In the genomic region with DNA sequence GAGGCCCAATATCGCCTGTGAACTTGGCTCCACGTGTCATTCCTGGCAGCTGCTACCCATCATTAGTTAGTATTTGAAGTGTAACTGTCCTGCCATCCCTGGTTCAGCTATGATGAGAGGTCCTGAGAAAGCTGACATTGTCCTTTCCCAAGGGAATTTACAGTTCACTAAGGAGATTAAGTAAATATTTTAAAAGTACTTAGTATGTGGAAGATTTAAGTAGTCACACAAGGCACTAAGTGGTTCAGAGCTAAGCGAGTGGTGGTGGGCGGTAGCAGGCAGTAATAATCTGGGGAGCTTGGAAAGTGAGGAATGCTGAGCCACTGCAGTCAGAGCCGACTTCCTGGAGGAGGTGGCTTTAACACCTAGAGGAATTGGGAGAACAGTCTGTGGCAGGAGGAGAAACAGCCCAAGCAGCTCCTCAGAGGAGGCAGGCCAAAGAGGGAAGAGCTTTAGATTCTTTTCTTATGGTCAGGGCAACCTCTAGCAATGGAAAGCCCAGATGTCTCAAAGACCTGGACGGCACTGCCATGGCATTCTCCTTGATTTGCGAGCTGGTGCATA, we compare ENCODE assay signal across 27 cellular contexts.
"Had no signal": no experiment of that assay in that cellular context is flagged by ENCODE, and none has a peak within 500 bp of the region (broad histone marks: within the 10 kb centered on the region; RNA-seq: fewer than 3 reads in every experiment).

No MANE protein-coding gene starts in this region.

- H3K4me2 ChIP-seq: KMS-11, PC-9 had no signal

- H3K9me3 Mint-ChIP-seq: activated naive CD4-positive, alpha-beta T cell treated with anti-CD3 and anti-CD28 coated beads, Interleukin-2, amount 50 U/mL, for 72 hours; activated naive CD8-positive, alpha-beta T cell treated with anti-CD3 and anti-CD28 coated beads, Interleukin-2, amount 50 U/mL, for 24 hours; activated T-helper 1 cell treated with anti-CD3 and anti-CD28 coated beads, Interleukin-12 subunit alpha, Interleukin-12 subunit beta, Interleukin-2, Interleukin-4 antibody, amounts not matched to agents 30 ng/mL and 10 ng/mL and 1 ng/mL, durations not matched to agents 14 hours and 24 hours and 36 hours; T-helper 1 cell treated with Interleukin-12 subunit alpha and Interleukin-12 subunit beta and Interleukin-4 antibody, amounts not matched to agents 30 μg/mL and 1 μg/mL, for 36 hours had no signal

- H3K36me3 ChIP-seq: ascending aorta had no signal

- H3K4me3 Mint-ChIP-seq: activated CD8-positive, alpha-beta T cell treated with anti-CD3 and anti-CD28 coated beads, Interleukin-2, amount 10 ng/mL, durations not matched to agents 7 days and 5 days; activated naive CD8-positive, alpha-beta T cell treated with anti-CD3 and anti-CD28 coated beads, Interleukin-2, amount 50 U/mL, for 24 hours; activated T-cell treated with anti-CD3 and anti-CD28 coated beads, Interleukin-2, amount 50 U/mL, for 24 hours; activated T-helper 1 cell treated with anti-CD3 and anti-CD28 coated beads, Interleukin-12 subunit alpha, Interleukin-12 subunit beta, Interleukin-2, Interleukin-4 antibody, amounts not matched to agents 30 ng/mL and 10 ng/mL and 1 ng/mL, durations not matched to agents 14 hours and 24 hours and 36 hours; brain; central memory CD8-positive, alpha-beta T cell; T-helper 1 cell treated with Interleukin-12 subunit alpha and Interleukin-12 subunit beta and Interleukin-4 antibody, amounts not matched to agents 30 μg/mL and 1 μg/mL, for 36 hours; WTC11 had no signal

- H3K9me3 ChIP-seq: ascending aorta had no signal

- H3K27me3 Mint-ChIP-seq: activated naive CD8-positive, alpha-beta T cell treated with anti-CD3 and anti-CD28 coated beads, Interleukin-2, amount 50 U/mL, for 24 hours; activated T-cell treated with anti-CD3 and anti-CD28 coated beads, Interleukin-2, amount 50 U/mL, for 24 hours; brain; central memory CD8-positive, alpha-beta T cell had no signal

- H3K36me3 Mint-ChIP-seq: activated naive CD4-positive, alpha-beta T cell treated with anti-CD3 and anti-CD28 coated beads, Interleukin-2, amount 50 U/mL, for 72 hours; brain; WTC11 had no signal

- DNase-seq: activated CD4-positive, alpha-beta T cell treated with anti-CD3 and anti-CD28 coated beads for 48 hours; activated CD4-positive, alpha-beta T cell treated with anti-CD3 and anti-CD28 coated beads, Interleukin-2, amount 50 U/mL, for 4 hours; activated CD4-positive, CD25-positive, alpha-beta regulatory T cell treated with anti-CD3 and anti-CD28 coated beads, Interleukin-2, amount 50 U/mL, for 72 hours; activated CD8-positive, alpha-beta T cell treated with anti-CD3 and anti-CD28 coated beads, Interleukin-2, amount 10 ng/mL, durations not matched to agents 7 days and 5 days; activated effector memory CD4-positive, alpha-beta T cell treated with Interleukin-2 at 50 U/mL for 16 hours; activated naive CD4-positive, alpha-beta T cell treated with Interleukin-2 at 50 U/mL for 16 hours; activated naive CD8-positive, alpha-beta T cell treated with anti-CD3 and anti-CD28 coated beads, Interleukin-2, amount 50 U/mL, for 24 hours; activated T-cell treated with anti-CD3 and anti-CD28 coated beads, Interleukin-2, amount 50 U/mL, for 24 hours; amniotic stem cell; NCI-H1092; NCI-H1417; NCI-H2081; NCI-H2171; NCI-H2227 treated with DMSO at 0.1 percent for 48 hours; NCI-H446 treated with DMSO at 0.1 percent for 48 hours; NCI-H524 treated with DMSO at 0.1 percent for 48 hours; NCI-H774; PC-9; SHP77 treated with DMSO at 0.1 percent for 48 hours had no signal

- H2AFZ ChIP-seq: PC-9 had no signal

- H3K27ac ChIP-seq: ascending aorta, KMS-11, PC-9 had no signal

- H3K27ac Mint-ChIP-seq: activated CD8-positive, alpha-beta T cell treated with anti-CD3 and anti-CD28 coated beads, Interleukin-2, amount 10 ng/mL, durations not matched to agents 7 days and 5 days; activated naive CD8-positive, alpha-beta T cell treated with anti-CD3 and anti-CD28 coated beads, Interleukin-2, amount 50 U/mL, for 24 hours; activated T-cell treated with anti-CD3 and anti-CD28 coated beads, Interleukin-2, amount 50 U/mL, for 24 hours; activated T-helper 1 cell treated with anti-CD3 and anti-CD28 coated beads, Interleukin-12 subunit alpha, Interleukin-12 subunit beta, Interleukin-2, Interleukin-4 antibody, amounts not matched to agents 30 ng/mL and 10 ng/mL and 1 ng/mL, durations not matched to agents 14 hours and 24 hours and 36 hours; T-helper 1 cell treated with Interleukin-12 subunit alpha and Interleukin-12 subunit beta and Interleukin-4 antibody, amounts not matched to agents 30 μg/mL and 1 μg/mL, for 36 hours; WTC11 had no signal

- ATAC-seq: activated CD8-positive, alpha-beta T cell treated with anti-CD3 and anti-CD28 coated beads, Interleukin-2, amount 10 ng/mL, durations not matched to agents 7 days and 5 days; activated naive CD4-positive, alpha-beta T cell treated with anti-CD3 and anti-CD28 coated beads, Interleukin-2, amount 50 U/mL, for 72 hours; activated naive CD8-positive, alpha-beta T cell treated with anti-CD3 and anti-CD28 coated beads, Interleukin-2, amount 50 U/mL, for 24 hours; WTC11 had no signal

- H3K4me3 ChIP-seq: ascending aorta, PC-9 had no signal

- H3K9ac ChIP-seq: KMS-11 had no signal

- H3K4me1 ChIP-seq: ascending aorta had no signal

- H3K27me3 ChIP-seq: ascending aorta had no signal

- H3K4me1 Mint-ChIP-seq: activated naive CD8-positive, alpha-beta T cell treated with anti-CD3 and anti-CD28 coated beads, Interleukin-2, amount 50 U/mL, for 24 hours; central memory CD8-positive, alpha-beta T cell; WTC11 had no signal
